In genomic region chr1:154423988-154424326, GRCh38 we compare ENCODE assay signal across 12 cellular contexts. TPM values are rescaled to one million over a fixed set of nuclear protein-coding genes. Genes with fewer than 3 reads are reported as not detected.
DNase-seq lines count a peak whose midpoint lies in the region; ATAC-seq and TF ChIP-seq lines count a peak whose summit lies in the region.
"Had no signal": no experiment of that assay in that cellular context is flagged by ENCODE, and none has a peak within 500 bp of the region (broad histone marks: within the 10 kb centered on the region; RNA-seq: fewer than 3 reads in every experiment).

No MANE protein-coding gene starts in this region.

- intact Hi-C loops in heart left ventricle (cut with DNase I) (no loop called here), Right ventricle myocardium superior (cut with DNase I) (no loop called here), vagina (cut with DNase I) (no loop called here)

- no peaks in the 10 kb centered on the region for H3F3A ChIP-seq in neural progenitor cell (ENCODE audit: low read depth)

- no peak for DNase-seq in heart left ventricle
- DNase-seq in Right ventricle myocardium superior, result no peak
- no peak for DNase-seq in endothelial cell (ENCODE audit: low spot score)
- no peak for DNase-seq in neural progenitor cell (ENCODE audit: low spot score)
- no peak for DNase-seq in vagina (ENCODE audit: extremely low spot score in 2 of 2)
- DNase-seq in NCI-H2081 (lab: John Stamatoyannopoulos, UW), result no peak
- no peak for DNase-seq in activated T-cell treated with anti-CD3 and anti-CD28 coated beads, Interleukin-2, amount 50 U/mL, for 72 hours
- DNase-seq: activated CD8-positive, alpha-beta memory T cell treated with anti-CD3 and anti-CD28 coated beads for 24 hours; NCI-H1092; NCI-H526 treated with DMSO at 0.1 percent for 48 hours had no signal

- peak overlapping the region; percentile 21 for H2AFZ ChIP-seq in neural progenitor cell (replicated peaks)

- H3K27ac Mint-ChIP-seq in endothelial cell (ENCODE audit: unreplicated experiment) (peak overlapping the region; percentile 32), neural progenitor cell (peak overlapping the region; percentile 25)
- no peak overlapping the region for H3K27ac Mint-ChIP-seq in activated T-cell treated with anti-CD3 and anti-CD28 coated beads, Interleukin-2, amount 50 U/mL, for 72 hours

- H3K36me3 Mint-ChIP-seq in endothelial cell (ENCODE audit: low read depth, unreplicated experiment) (peaks cover 3% of the 10 kb centered on the region), neural progenitor cell (no peaks in the 10 kb centered on the region)
- peaks cover 0 to 1% of the 10 kb centered on the region in 2 donors for H3K36me3 Mint-ChIP-seq in activated T-cell treated with anti-CD3 and anti-CD28 coated beads, Interleukin-2, amount 50 U/mL, for 72 hours (ENCODE audit: insufficient read depth in 2 of 2)

- no peaks in the 10 kb centered on the region for H3K79me2 ChIP-seq in neural progenitor cell (ENCODE audit: low read depth)

- H3K27ac ChIP-seq in heart left ventricle, result peak overlapping the region; percentile 12 to 96 (median 60)
- H3K27ac ChIP-seq in neural progenitor cell, result no peak overlapping the region
- H3K27ac ChIP-seq in vagina, result peak overlapping the region; percentile 98

- H3K4me1 Mint-ChIP-seq in endothelial cell (ENCODE audit: unreplicated experiment) (peaks cover 16% of the 10 kb centered on the region), neural progenitor cell (peaks cover 33% of the 10 kb centered on the region)
- peaks cover 68% of the 10 kb centered on the region for H3K4me1 Mint-ChIP-seq in activated T-cell treated with anti-CD3 and anti-CD28 coated beads, Interleukin-2, amount 50 U/mL, for 72 hours (ENCODE audit: low read depth)

- peaks cover 20 to 90% (median 75%) of the 10 kb centered on the region in 12 donors for H3K4me1 ChIP-seq in heart left ventricle
- H3K4me1 ChIP-seq in neural progenitor cell, result peaks cover 9% of the 10 kb centered on the region
- H3K4me1 ChIP-seq in vagina, result peaks cover 84% of the 10 kb centered on the region

- 83 to 85% (median 84%) methylated on average over 7 of the region's 7 CpGs for WGBS in heart left ventricle, 4 donors

- H3K9ac ChIP-seq in neural progenitor cell, result no peak overlapping the region

- H3K36me3 ChIP-seq in heart left ventricle (no peaks in the 10 kb centered on the region), neural progenitor cell (no peaks in the 10 kb centered on the region), vagina (no peaks in the 10 kb centered on the region)

- H3K9me3 Mint-ChIP-seq in endothelial cell (ENCODE audit: unreplicated experiment) (no peaks in the 10 kb centered on the region), neural progenitor cell (no peaks in the 10 kb centered on the region)
- no peaks in the 10 kb centered on the region for H3K9me3 Mint-ChIP-seq in activated T-cell treated with anti-CD3 and anti-CD28 coated beads, Interleukin-2, amount 50 U/mL, for 72 hours

- no peaks in the 10 kb centered on the region for H4K20me1 ChIP-seq in neural progenitor cell (ENCODE audit: low read depth)

- H3K27me3 Mint-ChIP-seq in endothelial cell (ENCODE audit: unreplicated experiment) (peaks cover 10% of the 10 kb centered on the region), neural progenitor cell (ENCODE audit: insufficient read depth, low read depth) (no peaks in the 10 kb centered on the region)
- H3K27me3 Mint-ChIP-seq in activated T-cell treated with anti-CD3 and anti-CD28 coated beads, Interleukin-2, amount 50 U/mL, for 72 hours (ENCODE audit: low read depth), result no peaks in the 10 kb centered on the region

- H3K27me3 ChIP-seq in heart left ventricle (no peaks in the 10 kb centered on the region), neural progenitor cell (no peaks in the 10 kb centered on the region), vagina (no peaks in the 10 kb centered on the region)

- H3K4me3 Mint-ChIP-seq in endothelial cell (ENCODE audit: unreplicated experiment) (no peak overlapping the region), neural progenitor cell (no peak overlapping the region)
- no peak overlapping the region for H3K4me3 Mint-ChIP-seq in activated T-cell treated with anti-CD3 and anti-CD28 coated beads, Interleukin-2, amount 50 U/mL, for 72 hours

- H3K9me3 ChIP-seq in heart left ventricle (no peaks in the 10 kb centered on the region), neural progenitor cell (ENCODE audit: low read depth) (no peaks in the 10 kb centered on the region), vagina (no peaks in the 10 kb centered on the region)

- TF ChIP-seq CTCF in heart left ventricle (IDR thresholded peaks at IDR 0.05), result no peak
- no peak for TF ChIP-seq CTCF in endothelial cell (IDR thresholded peaks at IDR 0.05; ENCODE audit: unreplicated experiment)
- no peak for TF ChIP-seq CTCF in neural progenitor cell (IDR thresholded peaks at IDR 0.05)
- no peak for TF ChIP-seq CTCF in vagina (IDR thresholded peaks at IDR 0.05)

- no peak overlapping the region for H3K4me2 ChIP-seq in neural progenitor cell

- ATAC-seq in heart left ventricle (no peak), Right ventricle myocardium superior (ENCODE audit: poor library complexity) (no peak), HG02938 (IDR thresholded peaks at IDR 0.05; ENCODE audit: unreplicated experiment) (no peak)
- ATAC-seq in activated T-cell treated with anti-CD3 and anti-CD28 coated beads, Interleukin-2, amount 50 U/mL, for 72 hours (replicated peaks in 1 of 2), result no peak
- ATAC-seq: sciatic nerve had no signal

- H3K4me3 ChIP-seq in heart left ventricle (no peak overlapping the region), neural progenitor cell (no peak overlapping the region), vagina (no peak overlapping the region)

- no peak for TF ChIP-seq POLR2A in heart left ventricle (IDR thresholded peaks at IDR 0.05)
- TF ChIP-seq POLR2A in vagina (IDR thresholded peaks at IDR 0.05), result no peak

RNA-seq across cellular contexts. Expression of gene IL6R, which starts 18.8 kb away (rescaled TPM):
- total RNA-seq in heart left ventricle (10 to 100 TPM in 6 of 9 donors, 1 to 10 TPM in 3; 5.7 to 26.6 (median 13.1) TPM), Right ventricle myocardium superior (10.3 TPM), endothelial cell (ENCODE audit: unreplicated experiment) (1.0 TPM), neural progenitor cell (ENCODE audit: low replicate concordance) (0.09 TPM in 1 of 2 replicates, not detected in the other), vagina (50.8 TPM)
- polyA plus RNA-seq in heart left ventricle, result 1 to 10 TPM; 3.4 to 8.6 TPM
- 10 to 100 TPM in 1 of 2 donors, 1 to 10 TPM in 1; 5.7 to 12.6 TPM for total RNA-seq in activated T-cell treated with anti-CD3 and anti-CD28 coated beads, Interleukin-2, amount 50 U/mL, for 72 hours
